ENCODE assay signal across 8 cellular contexts in genomic region chr7:96321670-96322372, GRCh38. TPM values are rescaled to one million over a fixed set of nuclear protein-coding genes. Genes with fewer than 3 reads are reported as not detected.
DNase-seq lines count a peak whose midpoint lies in the region; ATAC-seq and TF ChIP-seq lines count a peak whose summit lies in the region.

TSS of gene SLC25A13 (minus strand) at chr7:96322098. CDS start at chr7:96321956, 142 bp downstream.

- H3K9me3 Mint-ChIP-seq in nephron progenitor cell, result no peaks in the 10 kb centered on the region

- H3K9me3 ChIP-seq in stomach smooth muscle (ENCODE audit: control insufficient read depth in 2 of 2, low read length in 2 of 2), result no peaks in the 10 kb centered on the region

- peak; percentile 76 for ATAC-seq in GM21619 (IDR thresholded peaks at IDR 0.05; ENCODE audit: unreplicated experiment)

- H3K27me3 ChIP-seq in stomach smooth muscle (ENCODE audit: control insufficient read depth in 1 of 2, insufficient read depth in 2 of 2, low read length in 2 of 2), result no peaks in the 10 kb centered on the region

- H3K4me1 ChIP-seq in stomach smooth muscle (ENCODE audit: control insufficient read depth, insufficient read depth, low read length), result no peaks in the 10 kb centered on the region

- CTCF ChIA-PET in RWPE1 (lab: Yijun Ruan, JAX), result no interaction called here

- peak within 1 kb of the TSS; percentile 91 for H3K27ac ChIP-seq in RWPE1
- peak within 1 kb of the TSS; percentile 88 for H3K27ac ChIP-seq in stomach smooth muscle (ENCODE audit: low read length)

- TF ChIP-seq CTCF in RWPE1 (conservative IDR thresholded peaks at IDR 0.05; ENCODE audit: low read depth) (no peak), fibroblast of the aortic adventitia (IDR thresholded peaks at IDR 0.05; ENCODE audit: insufficient read depth, low read length) (no peak), nephron progenitor cell (IDR thresholded peaks at IDR 0.05) (no peak)

- DNase-seq in DMS79 treated with DMSO at 0.1 percent for 48 hours (lab: John Stamatoyannopoulos, UW), result peak; percentile 77
- DNase-seq in Jurkat, Clone E6-1 (ENCODE audit: low read depth, low spot score), result no peak
- peak; percentile 90 for DNase-seq in RWPE1 (ENCODE audit: low spot score)
- peak; percentile 47 for DNase-seq in activated T-helper 9 cell treated with anti-CD3 and anti-CD28 coated beads, Interleukin-2, amount 50 U/mL, for 16 hours (ENCODE audit: low read depth)
- peak; percentile 75 for DNase-seq in fibroblast of the aortic adventitia (ENCODE audit: low read depth)
- DNase-seq in nephron progenitor cell, result peak; percentile 89

- peaks cover 27% of the 10 kb centered on the region for H3K4me1 Mint-ChIP-seq in nephron progenitor cell

- peak within 1 kb of the TSS; percentile 60 for H3K4me3 ChIP-seq in Jurkat, Clone E6-1 (ENCODE audit: low read length)
- peak within 1 kb of the TSS; percentile 81 for H3K4me3 ChIP-seq in fibroblast of the aortic adventitia (ENCODE audit: low read depth, low read length)
- peak within 1 kb of the TSS; percentile 73 to 90 for H3K4me3 ChIP-seq in stomach smooth muscle (ENCODE audit: low read length in 2 of 2)

- peak within 1 kb of the TSS; percentile 92 for H3K4me3 Mint-ChIP-seq in nephron progenitor cell

- H3K27me3 Mint-ChIP-seq in nephron progenitor cell (ENCODE audit: low read depth, poor library complexity), result no peaks in the 10 kb centered on the region

- peaks cover 20% of the 10 kb centered on the region for H3K36me3 Mint-ChIP-seq in nephron progenitor cell (ENCODE audit: low read depth)

- no peaks in the 10 kb centered on the region for H3K36me3 ChIP-seq in stomach smooth muscle (ENCODE audit: control insufficient read depth in 2 of 2, insufficient read depth in 2 of 2, low read length in 2 of 2)

- peak within 1 kb of the TSS; percentile 78 to 87 for H3K9ac ChIP-seq in stomach smooth muscle (ENCODE audit: low read length in 2 of 2)

- POLR2A ChIA-PET in RWPE1 (lab: Yijun Ruan, JAX; ENCODE audit: low non-redundant PET), result no interaction called here

- H3K27ac Mint-ChIP-seq in nephron progenitor cell, result peak within 1 kb of the TSS; percentile 98

RNA-seq across cellular contexts. Expression of gene SLC25A13, which starts in this region (rescaled TPM):
- polyA plus RNA-seq in Jurkat, Clone E6-1 (2012; ENCODE audit: insufficient read depth, insufficient read length), result 4.8 TPM
- total RNA-seq in fibroblast of the aortic adventitia (ENCODE audit: low replicate concordance), result 14.3 and 24.5 TPM in 2 replicates
